Comparison of ENCODE assay signal across 25 cellular contexts in genomic region chr17:28538296-28538895, GRCh38. TPM values are rescaled to one million over a fixed set of nuclear protein-coding genes. Genes with fewer than 3 reads are reported as not detected.
DNase-seq lines count a peak whose midpoint lies in the region; ATAC-seq and TF ChIP-seq lines count a peak whose summit lies in the region.
"Had no signal": no experiment of that assay in that cellular context is flagged by ENCODE, and none has a peak within 500 bp of the region (broad histone marks: within the 10 kb centered on the region; RNA-seq: fewer than 3 reads in every experiment).

No MANE protein-coding gene starts in this region.

- H3K36me3 ChIP-seq in MM.1S (replicated peaks; ENCODE audit: insufficient read depth, low read length) (no peaks in the 10 kb centered on the region), neural progenitor cell (no peaks in the 10 kb centered on the region), psoas muscle (ENCODE audit: insufficient read depth in 1 of 2, low read depth in 1 of 2) (no peaks in the 10 kb centered on the region)
- H3K36me3 ChIP-seq: BE2C; BLaER1 treated with 17β-estradiol and CSF1 and Interleukin-3, amounts not matched to agents 10 nM and 100 nM had no signal

- peak; percentile 67 for DNase-seq in MM.1S
- peak; percentile 41 for DNase-seq in RPMI8226
- no peak for DNase-seq in neural progenitor cell (ENCODE audit: low spot score)
- no peak for DNase-seq in ureter (ENCODE audit: low spot score)
- DNase-seq in NCI-H69 (lab: John Stamatoyannopoulos, UW), result no peak
- no peak for DNase-seq in psoas muscle
- DNase-seq in RKO (ENCODE audit: low spot score), result no peak
- DNase-seq: 8988T; ACHN; AML-193; BE2C; CD4-positive, alpha-beta T cell; CD8-positive, alpha-beta memory T cell; DMS 273 treated with DMSO at 0.1 percent for 48 hours; DMS79; EL; GDM1; GM23248; HCEC 1CT had no signal

- no peaks in the 10 kb centered on the region for H3K9me3 Mint-ChIP-seq in neural progenitor cell
- H3K9me3 Mint-ChIP-seq: CD14-positive monocyte; CD4-positive, alpha-beta T cell; CD8-positive, alpha-beta memory T cell had no signal

- H3K27me3 ChIP-seq in MM.1S (replicated peaks; ENCODE audit: insufficient read depth, low read length), result peaks cover 77% of the 10 kb centered on the region
- no peaks in the 10 kb centered on the region for H3K27me3 ChIP-seq in neural progenitor cell
- no peaks in the 10 kb centered on the region for H3K27me3 ChIP-seq in psoas muscle (ENCODE audit: insufficient read depth in 3 of 3, low read length in 2 of 3)
- H3K27me3 ChIP-seq: BE2C; BLaER1 treated with 17β-estradiol and CSF1 and Interleukin-3, amounts not matched to agents 10 nM and 100 nM had no signal

- H3K79me2 ChIP-seq in MM.1S (ENCODE audit: low read length), result no peaks in the 10 kb centered on the region
- no peaks in the 10 kb centered on the region for H3K79me2 ChIP-seq in neural progenitor cell (ENCODE audit: low read depth)

- H4K20me1 ChIP-seq in MM.1S (ENCODE audit: insufficient read depth, low read length) (0 out of 2 replicates have a peak, but pooled peaks cover 2% of the 10 kb centered on the region), neural progenitor cell (ENCODE audit: low read depth) (no peaks in the 10 kb centered on the region)
- H4K20me1 ChIP-seq: BLaER1 treated with 17β-estradiol and CSF1 and Interleukin-3, amounts not matched to agents 10 nM and 100 nM had no signal

- H3K4me1 Mint-ChIP-seq in neural progenitor cell, result peaks cover 3% of the 10 kb centered on the region
- H3K4me1 Mint-ChIP-seq: CD14-positive monocyte; CD8-positive, alpha-beta memory T cell had no signal

- no peak overlapping the region for H2AFZ ChIP-seq in MM.1S (ENCODE audit: low read length)
- H2AFZ ChIP-seq in neural progenitor cell (replicated peaks), result no peak overlapping the region
- H2AFZ ChIP-seq: GM23248 had no signal

- H3K4me3 ChIP-seq in MM.1S (ENCODE audit: low read length) (peak overlapping the region; percentile 30; the same call in 1 of the 2 replicates), neural progenitor cell (no peak overlapping the region), psoas muscle (no peak overlapping the region)
- H3K4me3 ChIP-seq: A549; BLaER1 treated with 17β-estradiol and CSF1 and Interleukin-3, amounts not matched to agents 10 nM and 100 nM; GM12878; GM23248 had no signal

- no peaks in the 10 kb centered on the region for H3K36me3 Mint-ChIP-seq in neural progenitor cell
- H3K36me3 Mint-ChIP-seq: CD14-positive monocyte; CD8-positive, alpha-beta memory T cell had no signal

- H3K4me1 ChIP-seq in MM.1S (ENCODE audit: low read length), result peaks cover 21% of the 10 kb centered on the region
- H3K4me1 ChIP-seq in neural progenitor cell, result no peaks in the 10 kb centered on the region
- no peaks in the 10 kb centered on the region for H3K4me1 ChIP-seq in psoas muscle
- H3K4me1 ChIP-seq: BE2C had no signal

- TF ChIP-seq CTCF in MM.1S (IDR thresholded peaks at IDR 0.05; ENCODE audit: low read length) (no peak), neural progenitor cell (IDR thresholded peaks at IDR 0.05) (no peak), psoas muscle (IDR thresholded peaks at IDR 0.05) (no peak)

- no peak for ATAC-seq in psoas muscle
- ATAC-seq: A549, GM12878 had no signal

- peaks cover 3% of the 10 kb centered on the region for H3K27me3 Mint-ChIP-seq in neural progenitor cell (ENCODE audit: insufficient read depth, low read depth)
- H3K27me3 Mint-ChIP-seq: CD4-positive, alpha-beta T cell; CD8-positive, alpha-beta memory T cell had no signal

- H3K9ac ChIP-seq in MM.1S (ENCODE audit: low read length) (no peak overlapping the region), neural progenitor cell (no peak overlapping the region)
- H3K9ac ChIP-seq: BLaER1 treated with 17β-estradiol and CSF1 and Interleukin-3, amounts not matched to agents 10 nM and 100 nM; GM23248 had no signal

- no peak overlapping the region for H3K27ac ChIP-seq in MM.1S (ENCODE audit: low read length)
- H3K27ac ChIP-seq in neural progenitor cell, result no peak overlapping the region
- H3K27ac ChIP-seq in psoas muscle, result no peak overlapping the region
- H3K27ac ChIP-seq: A549; BLaER1 treated with 17β-estradiol and CSF1 and Interleukin-3, amounts not matched to agents 10 nM and 100 nM; GM23248 had no signal

- intact Hi-C loops in psoas muscle (cut with DNase I), result loop anchor here in 1 of 2 donors (5.0 kb wide), 1 partner anchor 46 kb away; no protein-coding TSS in a partner anchor

- H3K4me3 Mint-ChIP-seq in neural progenitor cell, result no peak overlapping the region
- H3K4me3 Mint-ChIP-seq: CD14-positive monocyte; CD4-positive, alpha-beta T cell; CD8-positive, alpha-beta memory T cell had no signal

- peak overlapping the region; percentile 75 for H3K27ac Mint-ChIP-seq in neural progenitor cell
- H3K27ac Mint-ChIP-seq: CD14-positive monocyte; CD4-positive, alpha-beta T cell had no signal

- WGBS in psoas muscle, 3 donors, result 65 to 73% (median 70%) methylated on average over 14 of the region's 14 CpGs

- H3K9me2 ChIP-seq in MM.1S (replicated peaks; ENCODE audit: insufficient read depth, low read length), result no peaks in the 10 kb centered on the region

- H3F3A ChIP-seq in MM.1S (ENCODE audit: insufficient read depth, low read length) (0 out of 2 replicates have a peak, but pooled peaks cover 7% of the 10 kb centered on the region), neural progenitor cell (ENCODE audit: low read depth) (no peaks in the 10 kb centered on the region)

- H3K4me2 ChIP-seq in MM.1S (ENCODE audit: low read depth, low read length) (peak overlapping the region; percentile 63; the same call in 1 of the 2 replicates), neural progenitor cell (no peak overlapping the region)
- H3K4me2 ChIP-seq: A549; BLaER1 treated with 17β-estradiol and CSF1 and Interleukin-3, amounts not matched to agents 10 nM and 100 nM had no signal

- no peaks in the 10 kb centered on the region for H3K9me3 ChIP-seq in MM.1S (replicated peaks; ENCODE audit: insufficient read depth, low read length)
- H3K9me3 ChIP-seq in neural progenitor cell (ENCODE audit: low read depth), result no peaks in the 10 kb centered on the region
- no peaks in the 10 kb centered on the region for H3K9me3 ChIP-seq in psoas muscle
- H3K9me3 ChIP-seq: A549; BE2C; BLaER1 treated with 17β-estradiol and CSF1 and Interleukin-3, amounts not matched to agents 10 nM and 100 nM had no signal

RNA-seq across cellular contexts. Expression of gene UNC119, which starts 14.0 kb away (rescaled TPM):
- 61.4 and 103 TPM in 2 replicates for total RNA-seq in neural progenitor cell (ENCODE audit: low replicate concordance)
- 37.5 TPM for total RNA-seq in ureter
- total RNA-seq in psoas muscle, result 1 to 10 TPM; 2.0 to 7.8 (median 4.5) TPM
- polyA plus RNA-seq in psoas muscle, result 1 to 10 TPM; 1.9 to 2.6 (median 2.2) TPM

RNA-seq across cellular contexts. Expression of gene FOXN1, which starts 32.2 kb away (rescaled TPM):
- total RNA-seq in neural progenitor cell (ENCODE audit: low replicate concordance), result not detected in 2 replicates
- 1.5 TPM for total RNA-seq in ureter
- total RNA-seq in psoas muscle, result not detected
- polyA plus RNA-seq in psoas muscle, result not detected
- total RNA-seq: CD4-positive, alpha-beta T cell; CD8-positive, alpha-beta memory T cell; GM12878; GM23248; H1; H7 had no signal
- polyA plus RNA-seq: A549; CD14-positive monocyte; CD8-positive, alpha-beta memory T cell; GM12878; GM23248; H1 had no signal

RNA-seq across cellular contexts. Expression of gene PIGS, which starts 32.9 kb away (rescaled TPM):
- total RNA-seq in neural progenitor cell (ENCODE audit: low replicate concordance), result 15.2 and 39.5 TPM in 2 replicates
- 52.9 TPM for total RNA-seq in ureter
- total RNA-seq in psoas muscle, result 10 to 100 TPM; 30.5 to 44.9 (median 33.4) TPM
- 10 to 100 TPM; 16.7 to 37.1 (median 26.4) TPM for polyA plus RNA-seq in psoas muscle

RNA-seq across cellular contexts. Expression of gene ALDOC, which starts 38.3 kb away (rescaled TPM):
- total RNA-seq in neural progenitor cell (ENCODE audit: low replicate concordance) (38.6 and 66.6 TPM in 2 replicates), ureter (15.7 TPM), psoas muscle (1 to 10 TPM; 1.3 to 2.9 (median 2.0) TPM)
- 1 to 10 TPM; 1.2 to 2.4 (median 1.7) TPM for polyA plus RNA-seq in psoas muscle

Comparison
In these comparisons a context has a peak if more than half of its experiments do, and no peak if none do; other contexts are left out.
1. DNase-seq: peak in MM.1S (single experiment) and RPMI8226 (single experiment); none in neural progenitor cell (single experiment), ureter (single experiment), NCI-H69 (single experiment), psoas muscle (0 of 2) and RKO (single experiment).